ENCODE assay signal across 8 cellular contexts in the genomic region with DNA sequence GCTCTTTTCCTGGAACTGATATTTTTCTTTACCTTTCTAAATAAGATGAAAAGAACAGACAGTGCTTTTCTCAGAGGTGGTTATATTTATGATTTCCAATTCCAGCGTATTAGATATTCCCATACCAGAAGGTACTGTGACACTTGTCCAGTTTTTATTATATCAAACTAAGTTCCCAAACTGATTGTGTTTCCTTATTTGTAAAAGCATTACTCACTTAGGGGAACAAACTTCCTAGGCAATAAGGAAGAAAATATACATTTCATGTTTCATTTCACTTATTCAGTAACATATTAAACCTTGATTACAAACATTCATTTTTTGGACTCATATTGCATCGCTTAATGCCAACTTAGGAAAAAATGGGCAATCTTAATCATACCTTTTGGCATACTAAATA.
"Had no signal": no experiment of that assay in that cellular context is flagged by ENCODE, and none has a peak within 500 bp of the region (broad histone marks: within the 10 kb centered on the region; RNA-seq: fewer than 3 reads in every experiment).

No MANE protein-coding gene starts in this region.

- FAIRE-seq: G401.6, GM12878, GM12891, GM12892, GM18507, GM19239 had no signal

- ATAC-seq: GM12878 had no signal

- H3K4me3 ChIP-seq: GM12878 had no signal

- DNase-seq: GDM1, GF-D8 had no signal
